ENCODE assay signal across 8 cellular contexts in genomic region chr1:71049951-71050598, GRCh38. TPM values are rescaled to one million over a fixed set of nuclear protein-coding genes. Genes with fewer than 3 reads are reported as not detected.
DNase-seq lines count a peak whose midpoint lies in the region; ATAC-seq and TF ChIP-seq lines count a peak whose summit lies in the region.

No MANE protein-coding gene starts in this region.

- peak; percentile 72 for ATAC-seq in Panc1

- no peaks in the 10 kb centered on the region; the same call in 1 of the 2 replicates for H3K4me1 ChIP-seq in Panc1 (ENCODE audit: control insufficient read depth, insufficient read depth, low read length)

- DNase-seq in GM12864 (ENCODE audit: low read depth) (peak; percentile 21), HFF-Myc (ENCODE audit: extremely low read depth, low read depth) (peak; percentile 63), M059J (ENCODE audit: low read depth) (peak; percentile 68), Panc1 (ENCODE audit: low read depth, low spot score) (peak; percentile 60), dorsolateral prefrontal cortex (no peak), medulla oblongata (ENCODE audit: extremely low spot score) (peak; percentile 86), GOT3 (lab: John Stamatoyannopoulos, UW) (no peak)

- CTCF ChIA-PET in Panc1 (lab: Charles Lee): interaction anchor here (1.1 kb wide), 1 partner anchor 306 kb away, joined by 3 read pairs; no protein-coding TSS in a partner anchor

- no peaks in the 10 kb centered on the region for H3K9me3 ChIP-seq in Panc1 (ENCODE audit: control insufficient read depth, insufficient read depth, low read depth, low read length)

- TF ChIP-seq CTCF in 22Rv1 (IDR thresholded peaks at IDR 0.05): peak; percentile 84
- peak; percentile 68 for TF ChIP-seq CTCF in GM12864 (IDR thresholded peaks at IDR 0.05; ENCODE audit: low read depth, low read length, missing control alignments)
- TF ChIP-seq CTCF in HFF-Myc (IDR thresholded peaks at IDR 0.05; ENCODE audit: low read depth, low read length, missing control alignments): peak; percentile 58
- TF ChIP-seq CTCF in Panc1 (IDR thresholded peaks at IDR 0.05): peak; percentile 75; the same call in 1 of the 2 replicates
- TF ChIP-seq CTCF in dorsolateral prefrontal cortex (IDR thresholded peaks at IDR 0.05 in 54 of 56, conservative IDR thresholded peaks at IDR 0.05 in 2 of 56; ENCODE audit: low read depth in 1 of 56, partially characterized antibody in 56 of 56): peak; percentile 52 to 93 (median 81)

- POLR2A ChIA-PET in Panc1 (lab: Charles Lee): interaction anchor here (0.6 kb wide), 1 partner anchor 775 kb away, joined by 11 read pairs; no protein-coding TSS in a partner anchor

- in situ Hi-C loops in Panc1 (cut with HindIII; ENCODE audit: low pct_unique_long_range_greater_than_20kb, low sequenced_read_pairs): no loop called here

- no TSS peak for BruUV-seq in Panc1 (replicated peaks; lab: Mats Ljungman, UMichigan)

- H3K27me3 ChIP-seq in Panc1 (ENCODE audit: control insufficient read depth, insufficient read depth, low read length): peaks cover 20% of the 10 kb centered on the region
- peaks cover 6 to 50% (median 27%) of the 10 kb centered on the region in 45 donors for H3K27me3 ChIP-seq in dorsolateral prefrontal cortex

- intact Hi-C loops in Panc1 (cut with micrococcal nuclease; ENCODE audit: unreplicated experiment): loop anchor here (1.0 to 2.0 kb wide), 2 partner anchors 365 to 521 kb away; no protein-coding TSS in a partner anchor
- intact Hi-C loops in dorsolateral prefrontal cortex (cut with DNase I): loop anchor here (2.0 to 10.0 kb wide), 4 partner anchors 363 to 525 kb away; no protein-coding TSS in a partner anchor

- H3K27ac ChIP-seq in 22Rv1 (no peak overlapping the region), Panc1 (ENCODE audit: low read length) (no peak overlapping the region), dorsolateral prefrontal cortex (no peak overlapping the region)

- no peak overlapping the region for H3K4me3 ChIP-seq in GM12864 (ENCODE audit: low read depth, low read length)
- H3K4me3 ChIP-seq in HFF-Myc (replicated peaks; ENCODE audit: low read depth, low read length): no peak overlapping the region
- H3K4me3 ChIP-seq in Panc1 (ENCODE audit: low read depth in 2 of 2, low read length in 2 of 2): no peak overlapping the region
- no peak overlapping the region for H3K4me3 ChIP-seq in dorsolateral prefrontal cortex

- no peaks in the 10 kb centered on the region for H3K36me3 ChIP-seq in Panc1 (ENCODE audit: control insufficient read depth, insufficient read depth, low read length)

RNA-seq across cellular contexts. Expression of gene PTGER3, which starts 2.5 kb away (rescaled TPM):
- total RNA-seq in M059J (2014; rRNA removed; shearing (Covaris generic)): 8.2 and 8.4 TPM in 2 replicates
- total RNA-seq in Panc1 (2021; ENCODE audit: unreplicated experiment): 0.08 TPM
- not detected for polyA plus RNA-seq in Panc1 (2012; ENCODE audit: insufficient read length)
- total RNA-seq in dorsolateral prefrontal cortex: 1 to 10 TPM in 86 of 120 experiments, under 1 TPM in 33, not detected in 1; 0.26 to 6.2 (median 1.6) TPM

RNA-seq across cellular contexts. Expression of gene ZRANB2, which starts 30.8 kb away (rescaled TPM):
- 17.2 and 29.2 TPM in 2 replicates for total RNA-seq in M059J (2014; rRNA removed; shearing (Covaris generic))
- total RNA-seq in Panc1 (2021; ENCODE audit: unreplicated experiment): 64.9 TPM
- polyA plus RNA-seq in Panc1 (2012; ENCODE audit: insufficient read length): 25.9 TPM
- 100 to 1,000 TPM in 114 of 120 experiments, 10 to 100 TPM in 6; 72.7 to 146 (median 116) TPM for total RNA-seq in dorsolateral prefrontal cortex

Comparison
In these comparisons a context has a peak if more than half of its experiments do, and no peak if none do; other contexts are left out.
1. DNase-seq: peak in GM12864 (single experiment), HFF-Myc (single experiment), M059J (single experiment), Panc1 (single experiment) and medulla oblongata (single experiment); none in dorsolateral prefrontal cortex (0 of 10) and GOT3 (single experiment).
2. Peak in every context shown above with its lines, with median percentiles within 50 percentile points of each other: CTCF ChIP-seq.